27 cellular contexts compared by ENCODE assay signal in genomic region chr13:74839656-74840055, GRCh38.
DNase-seq lines count a peak whose midpoint lies in the region; TF ChIP-seq lines count a peak whose summit lies in the region.
"Had no signal": no experiment of that assay in that cellular context is flagged by ENCODE, and none has a peak within 500 bp of the region (broad histone marks: within the 10 kb centered on the region; RNA-seq: fewer than 3 reads in every experiment).

No MANE protein-coding gene starts in this region.

- intact Hi-C loops in adrenal gland (cut with DNase I) = no loop called here

- no peaks in the 10 kb centered on the region for H3K27me3 ChIP-seq in adrenal gland
- H3K27me3 ChIP-seq: heart left ventricle had no signal

- H3K9me3 Mint-ChIP-seq in glutamatergic neuron (ENCODE audit: unreplicated experiment) = no peaks in the 10 kb centered on the region
- H3K9me3 Mint-ChIP-seq: activated naive CD8-positive, alpha-beta T cell treated with anti-CD3 and anti-CD28 coated beads, Interleukin-2, amount 10 ng/mL, durations not matched to agents 7 days and 5 days; GM23338; stimulated activated effector memory CD8-positive, alpha-beta T cell treated with anti-CD3 and anti-CD28 coated beads, Interleukin-12 subunit alpha, Interleukin-12 subunit beta, amount 100 ng/mL, for 72 hours had no signal

- no peak overlapping the region for H3K27ac Mint-ChIP-seq in glutamatergic neuron (ENCODE audit: unreplicated experiment)
- H3K27ac Mint-ChIP-seq: activated CD8-positive, alpha-beta memory T cell treated with anti-CD3 and anti-CD28 coated beads, Interleukin-2, amount 10 ng/mL, durations not matched to agents 7 days and 5 days; activated naive CD8-positive, alpha-beta T cell treated with anti-CD3 and anti-CD28 coated beads, Interleukin-2, amount 10 ng/mL, durations not matched to agents 7 days and 5 days; CD14-positive monocyte; GM23338; naive thymus-derived CD8-positive, alpha-beta T cell; stimulated activated effector memory CD8-positive, alpha-beta T cell treated with anti-CD3 and anti-CD28 coated beads, Interleukin-12 subunit alpha, Interleukin-12 subunit beta, amount 100 ng/mL, for 72 hours; type B pancreatic cell had no signal

- H3K27me3 Mint-ChIP-seq in glutamatergic neuron (ENCODE audit: unreplicated experiment) = no peaks in the 10 kb centered on the region
- H3K27me3 Mint-ChIP-seq: type B pancreatic cell had no signal

- H3K4me3 Mint-ChIP-seq in glutamatergic neuron (ENCODE audit: unreplicated experiment) = no peak overlapping the region
- H3K4me3 Mint-ChIP-seq: activated CD8-positive, alpha-beta memory T cell treated with anti-CD3 and anti-CD28 coated beads, Interleukin-2, amount 10 ng/mL, durations not matched to agents 7 days and 5 days; activated naive CD8-positive, alpha-beta T cell treated with anti-CD3 and anti-CD28 coated beads, Interleukin-2, amount 10 ng/mL, durations not matched to agents 7 days and 5 days; CD14-positive monocyte; GM23338; naive thymus-derived CD8-positive, alpha-beta T cell; stimulated activated effector memory CD8-positive, alpha-beta T cell treated with anti-CD3 and anti-CD28 coated beads, Interleukin-12 subunit alpha, Interleukin-12 subunit beta, amount 100 ng/mL, for 72 hours; type B pancreatic cell had no signal

- no peaks in the 10 kb centered on the region for H3K36me3 Mint-ChIP-seq in glutamatergic neuron (ENCODE audit: unreplicated experiment)
- H3K36me3 Mint-ChIP-seq: activated CD8-positive, alpha-beta memory T cell treated with anti-CD3 and anti-CD28 coated beads, Interleukin-2, amount 10 ng/mL, durations not matched to agents 7 days and 5 days; activated naive CD8-positive, alpha-beta T cell treated with anti-CD3 and anti-CD28 coated beads, Interleukin-2, amount 10 ng/mL, durations not matched to agents 7 days and 5 days; CD14-positive monocyte; naive thymus-derived CD8-positive, alpha-beta T cell; stimulated activated effector memory CD8-positive, alpha-beta T cell treated with anti-CD3 and anti-CD28 coated beads, Interleukin-12 subunit alpha, Interleukin-12 subunit beta, amount 100 ng/mL, for 72 hours; type B pancreatic cell had no signal

- H3K36me3 ChIP-seq in adrenal gland (replicated peaks in 1 of 2) = no peaks in the 10 kb centered on the region
- H3K36me3 ChIP-seq: heart left ventricle had no signal

- H3K4me1 ChIP-seq in adrenal gland (replicated peaks in 1 of 2) = no peaks in the 10 kb centered on the region
- H3K4me1 ChIP-seq: heart left ventricle had no signal

- no peak overlapping the region for H3K27ac ChIP-seq in adrenal gland
- H3K27ac ChIP-seq: heart left ventricle, SK-N-MC had no signal

- H3K9me3 ChIP-seq in adrenal gland (replicated peaks in 1 of 3) = no peaks in the 10 kb centered on the region
- H3K9me3 ChIP-seq: heart left ventricle had no signal

- TF ChIP-seq CTCF in astrocyte of the spinal cord (IDR thresholded peaks at IDR 0.05; ENCODE audit: low read depth, low read length) (no peak), fibroblast of pulmonary artery (IDR thresholded peaks at IDR 0.05; ENCODE audit: low read length, missing control alignments) (no peak), glutamatergic neuron (IDR thresholded peaks at IDR 0.05; ENCODE audit: partially characterized antibody, unreplicated experiment) (no peak), adrenal gland (IDR thresholded peaks at IDR 0.05) (no peak)

- no peak overlapping the region for H3K4me3 ChIP-seq in astrocyte of the spinal cord (ENCODE audit: low read depth, low read length)
- no peak overlapping the region for H3K4me3 ChIP-seq in fibroblast of pulmonary artery (replicated peaks; ENCODE audit: low read depth, low read length)
- H3K4me3 ChIP-seq in adrenal gland = no peak overlapping the region
- H3K4me3 ChIP-seq: GM23338, heart left ventricle, SK-N-MC had no signal

- DNase-seq in HS-5 (ENCODE audit: low read depth) (peak; percentile 10), astrocyte of the spinal cord (ENCODE audit: low read depth, low spot score) (peak; percentile 22), fibroblast of pulmonary artery (ENCODE audit: low read depth) (peak; percentile 23), glutamatergic neuron (no peak), NCI-H2227 treated with DMSO at 0.1 percent for 48 hours (lab: John Stamatoyannopoulos, UW) (no peak), adrenal gland (no peak)
- DNase-seq in NK-92 treated with Interleukin-12 subunit alpha and Interleukin-12 subunit beta, amount 100 ng/mL, for 24 hours (lab: John Stamatoyannopoulos, UW) = no peak
- DNase-seq: activated CD4-positive, alpha-beta T cell treated with anti-CD3 and anti-CD28 coated beads, Interleukin-2, amount 50 U/mL, for 4 hours; activated CD4-positive, CD25-positive, alpha-beta regulatory T cell; activated CD8-positive, alpha-beta memory T cell treated with anti-CD3 and anti-CD28 coated beads, Interleukin-2, amount 10 ng/mL, durations not matched to agents 7 days and 5 days; activated gamma-delta T cell treated with Interleukin-2 at 50 U/mL for 16 hours; activated naive CD8-positive, alpha-beta T cell treated with anti-CD3 and anti-CD28 coated beads, Interleukin-2, amount 10 ng/mL, durations not matched to agents 7 days and 5 days; activated T-cell treated with anti-CD3 and anti-CD28 coated beads, Interleukin-2, amount 50 U/mL, for 48 hours; DMS79 treated with DMSO at 0.1 percent for 48 hours; GF-D8; heart left ventricle; naive thymus-derived CD8-positive, alpha-beta T cell; NCI-H1092; NCI-H187; NCI-H510A; nucleus accumbens; stimulated activated CD4-positive, alpha-beta T cell treated with anti-CD3 and anti-CD28 coated beads, Interleukin-15, amount 100 ng/mL, for 24 hours had no signal

- no peaks in the 10 kb centered on the region for H3K4me1 Mint-ChIP-seq in glutamatergic neuron (ENCODE audit: low read depth, unreplicated experiment)
- H3K4me1 Mint-ChIP-seq: activated CD8-positive, alpha-beta memory T cell treated with anti-CD3 and anti-CD28 coated beads, Interleukin-2, amount 10 ng/mL, durations not matched to agents 7 days and 5 days; activated naive CD8-positive, alpha-beta T cell treated with anti-CD3 and anti-CD28 coated beads, Interleukin-2, amount 10 ng/mL, durations not matched to agents 7 days and 5 days; CD14-positive monocyte; GM23338; naive thymus-derived CD8-positive, alpha-beta T cell had no signal

- no peak for TF ChIP-seq POLR2A in adrenal gland (IDR thresholded peaks at IDR 0.05)

- in situ Hi-C loops in astrocyte of the spinal cord (cut with HindIII; ENCODE audit: low sequenced_read_pairs) = no loop called here

Comparison
In these comparisons a context has a peak if more than half of its experiments do, and no peak if none do; other contexts are left out.
1. DNase-seq: peak in HS-5 (single experiment), astrocyte of the spinal cord (single experiment) and fibroblast of pulmonary artery (single experiment); none in glutamatergic neuron (single experiment), NCI-H2227 treated with DMSO at 0.1 percent for 48 hours (single experiment), adrenal gland (0 of 7) and NK-92 treated with Interleukin-12 subunit alpha and Interleukin-12 subunit beta, amount 100 ng/mL, for 24 hours (single experiment).